ENCODE assay signal across 9 cellular contexts in genomic region chr1:55718758-55719671, GRCh38.
DNase-seq lines count a peak whose midpoint lies in the region; ATAC-seq and TF ChIP-seq lines count a peak whose summit lies in the region.
"Had no signal": no experiment of that assay in that cellular context is flagged by ENCODE, and none has a peak within 500 bp of the region (broad histone marks: within the 10 kb centered on the region; RNA-seq: fewer than 3 reads in every experiment).

No MANE protein-coding gene starts in this region.

- H3K9me3 Mint-ChIP-seq in glutamatergic neuron (ENCODE audit: unreplicated experiment): peaks cover 6% of the 10 kb centered on the region
- H3K9me3 Mint-ChIP-seq in naive thymus-derived CD4-positive, alpha-beta T cell: peaks cover 0 to 4% (median 0%) of the 10 kb centered on the region in 11 donors
- H3K9me3 Mint-ChIP-seq: activated CD4-positive, alpha-beta T cell treated with anti-CD3 and anti-CD28 coated beads, Interleukin-2, amount 10 ng/mL, durations not matched to agents 7 days and 5 days had no signal

- POLR2A ChIA-PET in naive thymus-derived CD4-positive, alpha-beta T cell (lab: Charles Lee): no interaction called here

- no peak for ATAC-seq in HG02610 (IDR thresholded peaks at IDR 0.05; ENCODE audit: unreplicated experiment)
- ATAC-seq in naive thymus-derived CD4-positive, alpha-beta T cell: no peak

- H3K27ac Mint-ChIP-seq in glutamatergic neuron (ENCODE audit: unreplicated experiment): peak overlapping the region; percentile 4
- H3K27ac Mint-ChIP-seq in naive thymus-derived CD4-positive, alpha-beta T cell: no peak overlapping the region
- H3K27ac Mint-ChIP-seq: activated CD4-positive, alpha-beta T cell treated with anti-CD3 and anti-CD28 coated beads, Interleukin-2, amount 10 ng/mL, durations not matched to agents 7 days and 5 days had no signal

- H3K36me3 Mint-ChIP-seq in glutamatergic neuron (ENCODE audit: unreplicated experiment): no peaks in the 10 kb centered on the region
- no peaks in the 10 kb centered on the region for H3K36me3 Mint-ChIP-seq in naive thymus-derived CD4-positive, alpha-beta T cell

- peak; percentile 100 for DNase-seq in EH (ENCODE audit: low read depth)
- DNase-seq in SJSA1 (ENCODE audit: low read depth in 1 of 2, low spot score in 2 of 2): peak; percentile 87 to 88
- DNase-seq in glutamatergic neuron: no peak
- DNase-seq in NCI-H345 treated with DMSO at 0.1 percent for 48 hours (lab: John Stamatoyannopoulos, UW; ENCODE audit: unreplicated experiment): no peak
- DNase-seq in naive thymus-derived CD4-positive, alpha-beta T cell: no peak
- DNase-seq in effector memory CD4-positive, alpha-beta T cell: no peak
- DNase-seq: activated CD4-positive, alpha-beta T cell treated with anti-CD3 and anti-CD28 coated beads, Interleukin-2, amount 10 ng/mL, durations not matched to agents 7 days and 5 days had no signal

- H3K9me3 ChIP-seq in SJSA1 (replicated peaks): no peaks in the 10 kb centered on the region
- H3K9me3 ChIP-seq in naive thymus-derived CD4-positive, alpha-beta T cell (ENCODE audit: control insufficient read depth in 2 of 3, low read length in 3 of 3): no peaks in the 10 kb centered on the region
- no peaks in the 10 kb centered on the region for H3K9me3 ChIP-seq in effector memory CD4-positive, alpha-beta T cell (ENCODE audit: control insufficient read depth, low read length)

- peaks cover 60% of the 10 kb centered on the region for H3K4me1 ChIP-seq in SJSA1 (replicated peaks)
- peaks cover 23% of the 10 kb centered on the region for H3K4me1 ChIP-seq in rectal smooth muscle tissue (ENCODE audit: control insufficient read depth, insufficient read depth, low read length)
- no peaks in the 10 kb centered on the region for H3K4me1 ChIP-seq in naive thymus-derived CD4-positive, alpha-beta T cell (ENCODE audit: control insufficient read depth in 2 of 2, insufficient read depth in 2 of 2, low read length in 2 of 2)
- no peaks in the 10 kb centered on the region for H3K4me1 ChIP-seq in effector memory CD4-positive, alpha-beta T cell (ENCODE audit: control insufficient read depth, insufficient read depth, low read length, poor library complexity, severe bottlenecking)

- no peaks in the 10 kb centered on the region for H3K27me3 ChIP-seq in SJSA1 (replicated peaks)
- no peaks in the 10 kb centered on the region for H3K27me3 ChIP-seq in rectal smooth muscle tissue (ENCODE audit: control insufficient read depth, insufficient read depth, low read length)
- H3K27me3 ChIP-seq in naive thymus-derived CD4-positive, alpha-beta T cell (ENCODE audit: control insufficient read depth in 2 of 2, insufficient read depth in 2 of 2, low read length in 2 of 2): no peaks in the 10 kb centered on the region
- H3K27me3 ChIP-seq in effector memory CD4-positive, alpha-beta T cell (replicated peaks; ENCODE audit: control insufficient read depth, insufficient read depth, low read length, poor library complexity, severe bottlenecking): no peaks in the 10 kb centered on the region

- intact Hi-C loops in naive thymus-derived CD4-positive, alpha-beta T cell (cut with micrococcal nuclease): no loop called here

- no peak overlapping the region for H3K9ac ChIP-seq in rectal smooth muscle tissue (ENCODE audit: low read length)

- no peak overlapping the region for H3K4me3 Mint-ChIP-seq in glutamatergic neuron (ENCODE audit: unreplicated experiment)
- H3K4me3 Mint-ChIP-seq in naive thymus-derived CD4-positive, alpha-beta T cell: no peak overlapping the region
- H3K4me3 Mint-ChIP-seq: activated CD4-positive, alpha-beta T cell treated with anti-CD3 and anti-CD28 coated beads, Interleukin-2, amount 10 ng/mL, durations not matched to agents 7 days and 5 days had no signal

- CTCF ChIA-PET in naive thymus-derived CD4-positive, alpha-beta T cell (lab: Charles Lee): no interaction called here

- H3K27me3 Mint-ChIP-seq in glutamatergic neuron (ENCODE audit: unreplicated experiment): no peaks in the 10 kb centered on the region
- peaks cover 0 to 26% (median 13%) of the 10 kb centered on the region in 5 donors for H3K27me3 Mint-ChIP-seq in naive thymus-derived CD4-positive, alpha-beta T cell
- H3K27me3 Mint-ChIP-seq: activated CD4-positive, alpha-beta T cell treated with anti-CD3 and anti-CD28 coated beads, Interleukin-2, amount 10 ng/mL, durations not matched to agents 7 days and 5 days had no signal

- H3K4me3 ChIP-seq in SJSA1 (no peak overlapping the region), rectal smooth muscle tissue (ENCODE audit: low read length) (no peak overlapping the region)
- no peak overlapping the region for H3K4me3 ChIP-seq in naive thymus-derived CD4-positive, alpha-beta T cell (ENCODE audit: low read length)
- no peak overlapping the region for H3K4me3 ChIP-seq in effector memory CD4-positive, alpha-beta T cell (ENCODE audit: insufficient read depth, low read depth, low read length, poor library complexity, severe bottlenecking)

- no peak for TF ChIP-seq CTCF in glutamatergic neuron (IDR thresholded peaks at IDR 0.05; ENCODE audit: partially characterized antibody, unreplicated experiment)

- H3K27ac ChIP-seq in SJSA1 (peak overlapping the region; percentile 83), rectal smooth muscle tissue (ENCODE audit: low read depth, low read length) (peak overlapping the region; percentile 52)
- H3K27ac ChIP-seq in naive thymus-derived CD4-positive, alpha-beta T cell (ENCODE audit: low read depth, low read length): no peak overlapping the region
- no peak overlapping the region for H3K27ac ChIP-seq in effector memory CD4-positive, alpha-beta T cell (ENCODE audit: insufficient read depth, low read length, poor library complexity, severe bottlenecking)

- peaks cover 23% of the 10 kb centered on the region for H3K4me1 Mint-ChIP-seq in glutamatergic neuron (ENCODE audit: low read depth, unreplicated experiment)
- H3K4me1 Mint-ChIP-seq in naive thymus-derived CD4-positive, alpha-beta T cell: no peaks in the 10 kb centered on the region
- H3K4me1 Mint-ChIP-seq: activated CD4-positive, alpha-beta T cell treated with anti-CD3 and anti-CD28 coated beads, Interleukin-2, amount 10 ng/mL, durations not matched to agents 7 days and 5 days had no signal

- H3K36me3 ChIP-seq in SJSA1 (no peaks in the 10 kb centered on the region), rectal smooth muscle tissue (ENCODE audit: control insufficient read depth, insufficient read depth, low read length) (no peaks in the 10 kb centered on the region)
- H3K36me3 ChIP-seq in naive thymus-derived CD4-positive, alpha-beta T cell (ENCODE audit: control insufficient read depth in 2 of 3, insufficient read depth in 3 of 3, low read length in 3 of 3): no peaks in the 10 kb centered on the region
- no peaks in the 10 kb centered on the region for H3K36me3 ChIP-seq in effector memory CD4-positive, alpha-beta T cell (ENCODE audit: control insufficient read depth, insufficient read depth, low read length)

Comparison
In these comparisons a context has a peak if more than half of its experiments do, and no peak if none do; other contexts are left out.
1. DNase-seq: peak in EH (single experiment) and SJSA1 (2 of 2); none in glutamatergic neuron (single experiment), NCI-H345 treated with DMSO at 0.1 percent for 48 hours (single experiment), naive thymus-derived CD4-positive, alpha-beta T cell (0 of 9) and effector memory CD4-positive, alpha-beta T cell (0 of 3).
2. H3K27ac ChIP-seq: peak in SJSA1 (single experiment) and rectal smooth muscle tissue (single experiment); none in naive thymus-derived CD4-positive, alpha-beta T cell (single experiment) and effector memory CD4-positive, alpha-beta T cell (single experiment).